ENCODE assay signal across 20 cellular contexts in the genomic region with DNA sequence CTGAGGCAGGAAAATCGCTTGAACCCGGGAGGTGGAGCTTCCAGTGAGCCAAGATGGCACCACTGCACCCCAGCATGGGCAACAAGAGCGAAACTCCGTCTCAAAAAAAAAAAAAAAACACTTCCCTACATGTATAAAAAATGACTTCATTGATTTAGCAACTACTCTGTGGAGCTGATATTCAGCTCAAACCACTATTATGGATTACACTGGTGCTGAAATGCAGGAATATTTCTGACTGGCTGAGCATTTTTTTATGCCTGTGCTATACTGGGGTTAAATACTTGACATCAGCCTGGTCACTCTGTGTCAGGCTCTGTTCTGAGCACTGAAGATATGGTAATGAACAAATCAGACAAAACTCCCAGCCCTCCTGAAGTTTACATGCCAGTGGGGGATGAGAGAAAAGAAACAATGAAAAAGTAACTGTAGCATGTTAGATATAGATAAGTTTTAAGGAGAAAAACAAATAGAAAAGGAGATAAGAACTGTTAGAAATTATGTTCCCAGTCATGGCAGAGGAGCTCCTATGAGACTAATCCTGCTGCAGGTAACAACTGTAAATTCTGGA. TPM values are rescaled to one million over a fixed set of nuclear protein-coding genes. Genes with fewer than 3 reads are reported as not detected.
DNase-seq lines count a peak whose midpoint lies in the region; ATAC-seq and TF ChIP-seq lines count a peak whose summit lies in the region.
"Had no signal": no experiment of that assay in that cellular context is flagged by ENCODE, and none has a peak within 500 bp of the region (broad histone marks: within the 10 kb centered on the region; RNA-seq: fewer than 3 reads in every experiment).

No MANE protein-coding gene starts in this region.

- POLR2A ChIA-PET in HEK293T (lab: Yijun Ruan, JAX), result no interaction called here

- peaks cover 0 to 25% (median 8%) of the 10 kb centered on the region in 4 donors for H3K4me1 ChIP-seq in right lobe of liver
- H3K4me1 ChIP-seq in testis, result no peaks in the 10 kb centered on the region
- H3K4me1 ChIP-seq: BE2C had no signal

- H3K4me3 ChIP-seq in choroid plexus epithelial cell (ENCODE audit: low read depth, low read length) (no peak overlapping the region), right lobe of liver (peak overlapping the region in 2 of 3 donors; percentile 40 to 52), testis (no peak overlapping the region)

- H3K9me3 ChIP-seq in right lobe of liver (no peaks in the 10 kb centered on the region), testis (no peaks in the 10 kb centered on the region)
- H3K9me3 ChIP-seq: BE2C had no signal

- intact Hi-C loops in right lobe of liver (cut with DNase I) (no loop called here), testis (cut with DNase I; ENCODE audit: low total_unique reads) (no loop called here)

- WGBS in right lobe of liver (ENCODE audit: insufficient coverage, low coverage, low lambda C conversion rate, missing lambda C conversion rate), result 82% methylated on average over 3 of the region's 4 CpGs
- WGBS in testis, 2 donors, result 65 to 66% methylated on average over 4 of the region's 4 CpGs

- H3K27me3 ChIP-seq in right lobe of liver (no peaks in the 10 kb centered on the region), testis (no peaks in the 10 kb centered on the region)
- H3K27me3 ChIP-seq: BE2C had no signal

- peak in 2 of 4 donors; percentile 9 to 12 for ATAC-seq in right lobe of liver
- no peak for ATAC-seq in GM18873 (IDR thresholded peaks at IDR 0.05; ENCODE audit: low FRiP score, unreplicated experiment)

- CTCF ChIA-PET in HEK293T (lab: Yijun Ruan, JAX), result interaction anchor here (0.6 kb wide), 1 partner anchor 54 kb away, joined by 3 read pairs; no protein-coding TSS in a partner anchor

- H3K27ac ChIP-seq in right lobe of liver (peak overlapping the region; percentile 76 to 93 (median 92)), testis (no peak overlapping the region)

- TF ChIP-seq POLR2A in right lobe of liver (IDR thresholded peaks at IDR 0.05) (no peak), testis (IDR thresholded peaks at IDR 0.05) (no peak)

- H3K36me3 ChIP-seq in right lobe of liver, result no peaks in the 10 kb centered on the region
- H3K36me3 ChIP-seq in testis (ENCODE audit: low read depth, missing control alignments), result no peaks in the 10 kb centered on the region
- H3K36me3 ChIP-seq: BE2C had no signal

- TF ChIP-seq CTCF in choroid plexus epithelial cell (conservative IDR thresholded peaks at IDR 0.05; ENCODE audit: low read depth, low read length) (no peak), right lobe of liver (IDR thresholded peaks at IDR 0.05) (no peak), testis (IDR thresholded peaks at IDR 0.05) (no peak)

- peak; percentile 59 for DNase-seq in NCI-H69 (lab: John Stamatoyannopoulos, UW)
- DNase-seq in choroid plexus epithelial cell (ENCODE audit: low read depth), result peak; percentile 39
- DNase-seq in right lobe of liver, result no peak
- DNase-seq in testis, result peak; percentile 53
- no peak for DNase-seq in A172 (ENCODE audit: low spot score)
- no peak for DNase-seq in C1 segment of cervical spinal cord (lab: John Stamatoyannopoulos, UW)
- DNase-seq in HEK293T (ENCODE audit: extremely low spot score), result no peak
- DNase-seq: BE2C; H9; HFFc6; Karpas-422; NCI-H1105; NCI-H1436 treated with DMSO at 0.1 percent for 48 hours; NCI-H187 treated with DMSO at 0.1 percent for 48 hours; NCI-H2171 treated with DMSO at 0.1 percent for 48 hours; NCI-H524; NCI-H774; NK-92 treated with Interleukin-12 subunit alpha and Interleukin-12 subunit beta, amount 100 ng/mL, for 24 hours; SHP77 treated with DMSO at 0.1 percent for 48 hours had no signal

TF ChIP-seq in HEK293T, 16 proteins besides CTCF, POLR2A, EP300 and RAD21:
- TF ChIP-seq LEF1 (IDR thresholded peaks at IDR 0.05; ENCODE audit: borderline replicate concordance), result no peak
- no peak for TF ChIP-seq L3MBTL2 (conservative IDR thresholded peaks at IDR 0.05)
- TF ChIP-seq FOXA1 (IDR thresholded peaks at IDR 0.05), result no peak
- TF ChIP-seq CTBP1 (IDR thresholded peaks at IDR 0.05; ENCODE audit: borderline replicate concordance), result no peak
- TF ChIP-seq HDGF (IDR thresholded peaks at IDR 0.05; ENCODE audit: borderline replicate concordance), result no peak
- no peak for TF ChIP-seq SUZ12 (IDR thresholded peaks at IDR 0.05)
- no peak for TF ChIP-seq TARDBP (IDR thresholded peaks at IDR 0.05)
- TF ChIP-seq, protein P1, sequence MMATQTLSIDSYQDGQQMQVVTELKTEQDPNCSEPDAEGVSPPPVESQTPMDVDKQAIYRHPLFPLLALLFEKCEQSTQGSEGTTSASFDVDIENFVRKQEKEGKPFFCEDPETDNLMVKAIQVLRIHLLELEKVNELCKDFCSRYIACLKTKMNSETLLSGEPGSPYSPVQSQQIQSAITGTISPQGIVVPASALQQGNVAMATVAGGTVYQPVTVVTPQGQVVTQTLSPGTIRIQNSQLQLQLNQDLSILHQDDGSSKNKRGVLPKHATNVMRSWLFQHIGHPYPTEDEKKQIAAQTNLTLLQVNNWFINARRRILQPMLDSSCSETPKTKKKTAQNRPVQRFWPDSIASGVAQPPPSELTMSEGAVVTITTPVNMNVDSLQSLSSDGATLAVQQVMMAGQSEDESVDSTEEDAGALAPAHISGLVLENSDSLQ (IDR thresholded peaks at IDR 0.05), result no peak
- no peak for TF ChIP-seq ARNT (IDR thresholded peaks at IDR 0.05)
- no peak for TF ChIP-seq ELF4 (IDR thresholded peaks at IDR 0.05)
- no peak for TF ChIP-seq FOXM1 (IDR thresholded peaks at IDR 0.05; ENCODE audit: borderline replicate concordance)
- no peak for TF ChIP-seq SP1 (IDR thresholded peaks at IDR 0.05)
- no peak for TF ChIP-seq BHLHE40 (IDR thresholded peaks at IDR 0.05; ENCODE audit: borderline replicate concordance)
- no peak for TF ChIP-seq NFRKB (IDR thresholded peaks at IDR 0.05)
- TF ChIP-seq FOXK2 (IDR thresholded peaks at IDR 0.05), result no peak
- TF ChIP-seq ZNF384 (IDR thresholded peaks at IDR 0.05), result no peak
TF ChIP-seq in HEK293T: peak in this region for 0.

RNA-seq across cellular contexts. Expression of a gene that starts 22.6 kb away (rescaled TPM):
- total RNA-seq in right lobe of liver (1 to 10 TPM; 4.5 to 9.9 (median 7.6) TPM), testis (1 to 10 TPM; 5.7 to 8.5 TPM)
- 8.9 TPM for polyA plus RNA-seq in testis (ENCODE audit: insufficient read depth, low read depth, low replicate concordance)
- total RNA-seq in A172 (2014; rRNA removed; shearing (Covaris generic)), result 2.8 and 3.7 TPM in 2 replicates

Comparison
In these comparisons a context has a peak if more than half of its experiments do, and no peak if none do; other contexts are left out.
1. DNase-seq: peak in NCI-H69 (single experiment), choroid plexus epithelial cell (single experiment) and testis (single experiment); none in right lobe of liver (0 of 3), A172 (single experiment), C1 segment of cervical spinal cord (0 of 14) and HEK293T (single experiment).
2. H3K4me3 ChIP-seq: peak in right lobe of liver (2 of 3); none in choroid plexus epithelial cell (single experiment) and testis (0 of 2).
3. H3K27ac ChIP-seq: peak in right lobe of liver (3 of 3); none in testis (0 of 2).